In genomic region chr20:31709939-31710338, GRCh38 we compare ENCODE assay signal across 11 cellular contexts.
DNase-seq lines count a peak whose midpoint lies in the region.
"Had no signal": no experiment of that assay in that cellular context is flagged by ENCODE, and none has a peak within 500 bp of the region (broad histone marks: within the 10 kb centered on the region; RNA-seq: fewer than 3 reads in every experiment).

No MANE protein-coding gene starts in this region.

- peak; percentile 48 for DNase-seq in DMS 273 (lab: John Stamatoyannopoulos, UW; ENCODE audit: unreplicated experiment)
- no peak for DNase-seq in DMS 273 treated with DMSO at 0.1 percent for 48 hours (lab: John Stamatoyannopoulos, UW)
- DNase-seq in NCI-H2171 treated with DMSO at 0.1 percent for 48 hours (lab: John Stamatoyannopoulos, UW): peak; percentile 91
- DNase-seq in caudate nucleus (lab: John Stamatoyannopoulos, UW): no peak
- no peak for DNase-seq in NCI-H526 treated with DMSO at 0.1 percent for 48 hours (lab: John Stamatoyannopoulos, UW)
- DNase-seq in NCI-H524 treated with DMSO at 0.1 percent for 48 hours (lab: John Stamatoyannopoulos, UW): no peak
- DNase-seq in EL: no peak
- DNase-seq: activated T-cell treated with anti-CD3 and anti-CD28 coated beads for 4 hours, foreskin melanocyte, NCI-H510A treated with DMSO at 0.1 percent for 48 hours had no signal

- no peak overlapping the region for H3K4me3 ChIP-seq in skin epidermis

- H3K27ac ChIP-seq in caudate nucleus (ENCODE audit: low read depth, low read length) (peak overlapping the region; percentile 99), skin epidermis (peak overlapping the region in 14 of 21 experiments; percentile 11 to 94 (median 74))

Comparison
In these comparisons a context has a peak if more than half of its experiments do, and no peak if none do; other contexts are left out.
1. DNase-seq: peak in DMS 273 (single experiment) and NCI-H2171 treated with DMSO at 0.1 percent for 48 hours (single experiment); none in DMS 273 treated with DMSO at 0.1 percent for 48 hours (single experiment), caudate nucleus (0 of 61), NCI-H526 treated with DMSO at 0.1 percent for 48 hours (single experiment), NCI-H524 treated with DMSO at 0.1 percent for 48 hours (single experiment) and EL (single experiment).